In genomic region chr16:10509534-10510025, GRCh38 we compare ENCODE assay signal across 8 cellular contexts.
DNase-seq lines count a peak whose midpoint lies in the region; ATAC-seq and TF ChIP-seq lines count a peak whose summit lies in the region.

No MANE protein-coding gene starts in this region.

- no peak overlapping the region for H3K4me3 ChIP-seq in HFF-Myc (replicated peaks; ENCODE audit: low read depth, low read length)

- DNase-seq in GM04504 (ENCODE audit: low read depth) (peak; percentile 38), HFF-Myc (ENCODE audit: extremely low read depth, low read depth) (peak; percentile 52), NCI-H1092 (lab: John Stamatoyannopoulos, UW) (peak; percentile 62), SKM-1 treated with dmso at 0.1 percent for 144 hours (lab: John Stamatoyannopoulos, UW; ENCODE audit: unreplicated experiment) (peak; percentile 75), Right ventricle myocardium superior (peak; percentile 53), pulmonary artery endothelial cell (ENCODE audit: low read depth, low spot score) (peak; percentile 39)
- DNase-seq in activated naive CD8-positive, alpha-beta T cell treated with anti-CD3 and anti-CD28 coated beads, Interleukin-2, amount 10 ng/mL, durations not matched to agents 7 days and 5 days: no peak

- H3K4me1 Mint-ChIP-seq in activated naive CD8-positive, alpha-beta T cell treated with anti-CD3 and anti-CD28 coated beads, Interleukin-2, amount 10 ng/mL, durations not matched to agents 7 days and 5 days: no peaks in the 10 kb centered on the region

- H3K27ac Mint-ChIP-seq in activated naive CD8-positive, alpha-beta T cell treated with anti-CD3 and anti-CD28 coated beads, Interleukin-2, amount 10 ng/mL, durations not matched to agents 7 days and 5 days: no peak overlapping the region

- no peak overlapping the region for H3K4me3 Mint-ChIP-seq in activated naive CD8-positive, alpha-beta T cell treated with anti-CD3 and anti-CD28 coated beads, Interleukin-2, amount 10 ng/mL, durations not matched to agents 7 days and 5 days

- peaks cover 12% of the 10 kb centered on the region for H3K27me3 Mint-ChIP-seq in activated naive CD8-positive, alpha-beta T cell treated with anti-CD3 and anti-CD28 coated beads, Interleukin-2, amount 10 ng/mL, durations not matched to agents 7 days and 5 days

- TF ChIP-seq CTCF in HFF-Myc (IDR thresholded peaks at IDR 0.05; ENCODE audit: low read depth, low read length, missing control alignments): peak; percentile 76

- no peaks in the 10 kb centered on the region for H3K36me3 Mint-ChIP-seq in activated naive CD8-positive, alpha-beta T cell treated with anti-CD3 and anti-CD28 coated beads, Interleukin-2, amount 10 ng/mL, durations not matched to agents 7 days and 5 days

- H3K9me3 Mint-ChIP-seq in activated naive CD8-positive, alpha-beta T cell treated with anti-CD3 and anti-CD28 coated beads, Interleukin-2, amount 10 ng/mL, durations not matched to agents 7 days and 5 days: no peaks in the 10 kb centered on the region

- POLR2A ChIA-PET in activated naive CD8-positive, alpha-beta T cell treated with anti-CD3 and anti-CD28 coated beads, Interleukin-2, amount 10 ng/mL, durations not matched to agents 7 days and 5 days (lab: Charles Lee): interaction anchor here (1.0 to 1.2 kb wide), 2 partner anchors 193 to 195 kb away, joined by 4 to 9 read pairs; no protein-coding TSS in a partner anchor

- intact Hi-C loops in Right ventricle myocardium superior (cut with DNase I): loop anchor here (2.0 to 5.0 kb wide), 2 partner anchors 195 to 252 kb away; no protein-coding TSS in a partner anchor

- peak; percentile 89 for ATAC-seq in activated naive CD8-positive, alpha-beta T cell treated with anti-CD3 and anti-CD28 coated beads, Interleukin-2, amount 10 ng/mL, durations not matched to agents 7 days and 5 days (ENCODE audit: low read depth)
- ATAC-seq in Right ventricle myocardium superior (ENCODE audit: poor library complexity): peak; percentile 93
- ATAC-seq in GM19397 (IDR thresholded peaks at IDR 0.05; ENCODE audit: unreplicated experiment): no peak
